11 cellular contexts compared by ENCODE assay signal in the genomic region with DNA sequence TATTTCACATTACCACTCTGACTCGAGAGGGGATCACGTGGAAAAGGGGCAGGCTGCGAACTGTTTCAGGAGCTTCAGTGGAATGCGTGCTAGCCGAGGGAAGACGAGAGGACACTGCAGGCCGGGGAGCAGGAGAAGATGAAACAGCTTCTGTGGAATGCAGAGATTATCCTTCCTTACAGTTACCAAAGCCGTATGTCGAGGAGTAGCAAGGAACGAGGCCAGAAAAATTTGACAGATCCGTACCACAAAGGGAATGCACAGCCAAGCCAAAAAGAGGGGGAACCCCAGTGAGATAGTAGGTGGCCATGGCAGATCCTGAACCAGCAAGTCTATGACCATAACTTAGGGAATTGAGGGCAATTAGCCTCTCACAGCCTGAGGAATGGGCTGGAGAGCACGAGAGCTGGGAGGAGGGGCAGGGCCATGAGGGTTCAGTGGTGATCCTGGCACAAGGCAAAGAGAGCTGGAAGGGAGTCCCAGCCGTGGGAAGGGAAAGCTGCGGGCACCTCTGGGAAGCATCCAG. TPM values are rescaled to one million over a fixed set of nuclear protein-coding genes. Genes with fewer than 3 reads are reported as not detected.
DNase-seq lines count a peak whose midpoint lies in the region; ATAC-seq and TF ChIP-seq lines count a peak whose summit lies in the region.
"Had no signal": no experiment of that assay in that cellular context is flagged by ENCODE, and none has a peak within 500 bp of the region (broad histone marks: within the 10 kb centered on the region; RNA-seq: fewer than 3 reads in every experiment).

No MANE protein-coding gene starts in this region.

- H3K27ac Mint-ChIP-seq in activated naive CD8-positive, alpha-beta T cell treated with anti-CD3 and anti-CD28 coated beads for 36 hours = no peak overlapping the region

- DNase-seq in heart right ventricle = no peak
- DNase-seq in Right ventricle myocardium superior = no peak
- peak; percentile 46 to 83 for DNase-seq in fibroblast of lung (ENCODE audit: low read depth in 2 of 2)
- DNase-seq in uterus = peak; percentile 39 to 45
- DNase-seq in activated naive CD8-positive, alpha-beta T cell treated with anti-CD3 and anti-CD28 coated beads for 36 hours = no peak
- DNase-seq in stimulated activated naive CD4-positive, alpha-beta T cell (lab: John Stamatoyannopoulos, UW) = no peak
- no peak for DNase-seq in activated naive CD4-positive, alpha-beta T cell treated with Interleukin-2 at 50 U/mL for 16 hours
- DNase-seq: cerebellar nuclear complex had no signal

- no peak overlapping the region for H3K4me3 Mint-ChIP-seq in activated naive CD8-positive, alpha-beta T cell treated with anti-CD3 and anti-CD28 coated beads for 36 hours

- peaks cover 4% of the 10 kb centered on the region for H3K4me1 Mint-ChIP-seq in activated naive CD8-positive, alpha-beta T cell treated with anti-CD3 and anti-CD28 coated beads for 36 hours

- no peak overlapping the region for H2AFZ ChIP-seq in fibroblast of lung (ENCODE audit: low read length)

- no peaks in the 10 kb centered on the region for H3K9me3 Mint-ChIP-seq in activated naive CD8-positive, alpha-beta T cell treated with anti-CD3 and anti-CD28 coated beads for 36 hours

- H3K4me3 ChIP-seq in heart right ventricle (peak overlapping the region in 2 of 10 donors; percentile 4 to 14), fibroblast of lung (replicated peaks in 1 of 4; ENCODE audit: control extremely low read depth in 1 of 4, insufficient read depth in 1 of 4, low read depth in 3 of 4, low read length in 4 of 4) (no peak overlapping the region), muscle layer of duodenum (ENCODE audit: low read depth in 1 of 2, low read length in 2 of 2) (peak overlapping the region; percentile 14 to 33), uterus (peak overlapping the region in 1 of 2 donors; percentile 6)
- H3K4me3 ChIP-seq: ovary had no signal

- peak in 1 of 8 donors; percentile 4 for ATAC-seq in heart right ventricle
- no peak for ATAC-seq in Right ventricle myocardium superior (ENCODE audit: poor library complexity)
- ATAC-seq: Panc1 had no signal

- peaks cover 87% of the 10 kb centered on the region for H3K27me3 Mint-ChIP-seq in activated naive CD8-positive, alpha-beta T cell treated with anti-CD3 and anti-CD28 coated beads for 36 hours

- 43 to 49% methylated on average over 14 of the region's 14 CpGs for WGBS in heart right ventricle, 2 donors

- no peaks in the 10 kb centered on the region for H3K36me3 Mint-ChIP-seq in activated naive CD8-positive, alpha-beta T cell treated with anti-CD3 and anti-CD28 coated beads for 36 hours

- H3K79me2 ChIP-seq in fibroblast of lung (ENCODE audit: control insufficient read depth, insufficient read depth, low read length) = peaks cover 75% of the 10 kb centered on the region

- TF ChIP-seq CTCF in heart right ventricle (IDR thresholded peaks at IDR 0.05) (no peak), fibroblast of lung (conservative IDR thresholded peaks at IDR 0.05 in 1 of 2, IDR thresholded peaks at IDR 0.05 in 1 of 2; ENCODE audit: low read depth in 1 of 2, low read length in 2 of 2) (no peak), uterus (IDR thresholded peaks at IDR 0.05) (no peak)

- peak overlapping the region; percentile 60 for H3K4me2 ChIP-seq in fibroblast of lung (ENCODE audit: extremely low read depth, insufficient read depth, low read length)

- H3K9ac ChIP-seq in fibroblast of lung (ENCODE audit: insufficient read depth, low read length) = no peak overlapping the region

- H4K20me1 ChIP-seq in fibroblast of lung (ENCODE audit: control insufficient read depth, extremely low read depth, insufficient read depth, low read length) = no peaks in the 10 kb centered on the region

- H3K4me1 ChIP-seq in heart right ventricle (peaks cover 39 to 96% (median 88%) of the 10 kb centered on the region in 9 donors), fibroblast of lung (ENCODE audit: control insufficient read depth, extremely low read depth, insufficient read depth, low read length) (peaks cover 37% of the 10 kb centered on the region), muscle layer of duodenum (ENCODE audit: control insufficient read depth in 1 of 2, insufficient read depth in 2 of 2, low read length in 2 of 2) (peaks cover 13 to 46% of the 10 kb centered on the region in 2 donors), uterus (peaks cover 0 to 7% of the 10 kb centered on the region in 2 donors)

- H3K27me3 ChIP-seq in heart right ventricle (peaks cover 0 to 65% (median 0%) of the 10 kb centered on the region in 7 donors), fibroblast of lung (ENCODE audit: control insufficient read depth, insufficient read depth, low read length) (no peaks in the 10 kb centered on the region), muscle layer of duodenum (ENCODE audit: low read depth, low read length) (no peaks in the 10 kb centered on the region), uterus (no peaks in the 10 kb centered on the region)
- H3K27me3 ChIP-seq: ovary had no signal

- H3K27ac ChIP-seq in heart right ventricle (peak overlapping the region; percentile 5 to 98 (median 70)), fibroblast of lung (ENCODE audit: insufficient read depth, low read length) (peak overlapping the region; percentile 56), muscle layer of duodenum (ENCODE audit: low read length) (peak overlapping the region; percentile 30), uterus (peak overlapping the region; percentile 99 to 100)

- H3K9me3 ChIP-seq in heart right ventricle (no peaks in the 10 kb centered on the region), fibroblast of lung (ENCODE audit: control insufficient read depth, insufficient read depth, low read depth, low read length) (no peaks in the 10 kb centered on the region), muscle layer of duodenum (ENCODE audit: control insufficient read depth in 1 of 2, low read length in 2 of 2) (no peaks in the 10 kb centered on the region), uterus (no peaks in the 10 kb centered on the region)
- H3K9me3 ChIP-seq: ovary had no signal

- peaks cover 0 to 39% (median 0%) of the 10 kb centered on the region in 9 donors for H3K36me3 ChIP-seq in heart right ventricle
- no peaks in the 10 kb centered on the region for H3K36me3 ChIP-seq in fibroblast of lung (ENCODE audit: control insufficient read depth, insufficient read depth, low read length)
- H3K36me3 ChIP-seq in muscle layer of duodenum (ENCODE audit: control insufficient read depth in 1 of 2, insufficient read depth in 2 of 2, low read length in 2 of 2) = no peaks in the 10 kb centered on the region
- H3K36me3 ChIP-seq in uterus = no peaks in the 10 kb centered on the region
- H3K36me3 ChIP-seq: ovary had no signal

- no peak for TF ChIP-seq POLR2A in uterus (IDR thresholded peaks at IDR 0.05)

- intact Hi-C loops in heart right ventricle (cut with DNase I) (loop anchor here in 8 of 10 donors (2.0 to 10.0 kb wide), 7 partner anchors 34 to 77 kb away; no protein-coding TSS in a partner anchor), Right ventricle myocardium superior (cut with DNase I) (loop anchor here (5.0 kb wide), 1 partner anchor 44 kb away; no protein-coding TSS in a partner anchor), uterus (cut with DNase I; ENCODE audit: low total_unique reads) (loop anchor here (10.0 kb wide), 1 partner anchor 47 kb away; no protein-coding TSS in a partner anchor)

RNA-seq across cellular contexts. Expression of a gene that starts 5.3 kb away (rescaled TPM):
- total RNA-seq in heart right ventricle (100 to 1,000 TPM in 7 of 10 donors, 10 to 100 TPM in 3; 96.3 to 342 (median 147) TPM), Right ventricle myocardium superior (107 TPM), fibroblast of lung (34.0 and 57.5 TPM in 2 replicates), uterus (100 to 1,000 TPM; 164 to 737 (median 209) TPM)
- polyA plus RNA-seq in heart right ventricle (100 to 1,000 TPM in 1 of 2 donors, 10 to 100 TPM in 1; 83.3 to 234 TPM), fibroblast of lung (18.4 and 607 TPM in 2 replicates)
- polyA plus RNA-seq in fibroblast of lung (2012) = 19.5 and 691 TPM in 2 replicates
- polyA minus RNA-seq in fibroblast of lung (ENCODE audit: low replicate concordance) = 30.9 and 567 TPM in 2 replicates
- not detected for total RNA-seq in activated naive CD8-positive, alpha-beta T cell treated with anti-CD3 and anti-CD28 coated beads for 36 hours

RNA-seq across cellular contexts. Expression of a gene that starts 5.4 kb away (rescaled TPM):
- total RNA-seq in heart right ventricle = 100 to 1,000 TPM in 7 of 10 donors, 10 to 100 TPM in 3; 81.7 to 301 (median 128) TPM
- 100 to 1,000 TPM; 111 to 265 TPM for polyA plus RNA-seq in heart right ventricle
- 91.2 TPM for total RNA-seq in Right ventricle myocardium superior
- 93.1 and 123 TPM in 2 replicates for total RNA-seq in fibroblast of lung
- 43.8 and 463 TPM in 2 replicates for polyA plus RNA-seq in fibroblast of lung
- polyA plus RNA-seq in fibroblast of lung (2012) = 52.1 and 712 TPM in 2 replicates
- 56.9 and 841 TPM in 2 replicates for polyA minus RNA-seq in fibroblast of lung (ENCODE audit: low replicate concordance)
- 100 to 1,000 TPM; 157 to 606 (median 284) TPM for total RNA-seq in uterus
- total RNA-seq in activated naive CD8-positive, alpha-beta T cell treated with anti-CD3 and anti-CD28 coated beads for 36 hours = not detected

Comparison
In these comparisons a context has a peak if more than half of its experiments do, and no peak if none do; other contexts are left out.
1. DNase-seq: peak in fibroblast of lung (2 of 2) and uterus (2 of 2); none in heart right ventricle (0 of 2), Right ventricle myocardium superior (single experiment), activated naive CD8-positive, alpha-beta T cell treated with anti-CD3 and anti-CD28 coated beads for 36 hours (single experiment), stimulated activated naive CD4-positive, alpha-beta T cell (0 of 6) and activated naive CD4-positive, alpha-beta T cell treated with Interleukin-2 at 50 U/mL for 16 hours (single experiment).
2. H3K27ac ChIP-seq: peak in every context shown above with its lines; median percentile 100 in uterus; 70 in heart right ventricle; 56 in fibroblast of lung; 30 in muscle layer of duodenum.
3. H3K4me3 ChIP-seq: peak in muscle layer of duodenum (2 of 2); none in fibroblast of lung (0 of 4).
4. RNA of a gene that starts 5.3 kb away (total RNA-seq): 164 to 737 TPM in uterus, 96.3 to 342 TPM in heart right ventricle, 107 TPM in Right ventricle myocardium superior (single experiment) and 34.0 to 57.5 TPM in fibroblast of lung; not detected in activated naive CD8-positive, alpha-beta T cell treated with anti-CD3 and anti-CD28 coated beads for 36 hours; every median in the first group is over 10 times any median in the second.
5. RNA of a gene that starts 5.4 kb away (total RNA-seq): 157 to 606 TPM in uterus, 81.7 to 301 TPM in heart right ventricle, 93.1 to 123 TPM in fibroblast of lung and 91.2 TPM in Right ventricle myocardium superior (single experiment); not detected in activated naive CD8-positive, alpha-beta T cell treated with anti-CD3 and anti-CD28 coated beads for 36 hours; every median in the first group is over 10 times any median in the second.